Comparison of ENCODE assay signal across 1 cellular context in genomic region chr17:32461853-32462617, GRCh38.
TF ChIP-seq lines count a peak whose summit lies in the region.

No MANE protein-coding gene starts in this region.

TF ChIP-seq in H1, 55 proteins besides CTCF, POLR2A, EP300 and RAD21 (continued from another document):
- TF ChIP-seq NANOG (IDR thresholded peaks at IDR 0.05; ENCODE audit: insufficient read depth, low read depth, low read length, poor library complexity, severe bottlenecking), result no peak
- TF ChIP-seq BRCA1 (IDR thresholded peaks at IDR 0.05; ENCODE audit: low read depth, low read length), result no peak
- TF ChIP-seq SP4 (IDR thresholded peaks at IDR 0.05; ENCODE audit: low read length), result no peak
- TF ChIP-seq ASH2L (IDR thresholded peaks at IDR 0.05; ENCODE audit: low read length), result no peak
- TF ChIP-seq SIX5 (IDR thresholded peaks at IDR 0.05; ENCODE audit: low read depth, low read length), result no peak
- TF ChIP-seq CEBPB (IDR thresholded peaks at IDR 0.05; ENCODE audit: low read depth, low read length), result no peak
- TF ChIP-seq EZH2 (IDR thresholded peaks at IDR 0.05; ENCODE audit: low read depth, low read length, severe bottlenecking), result no peak
- no peak for TF ChIP-seq CTBP2 (IDR thresholded peaks at IDR 0.05; ENCODE audit: borderline replicate concordance, insufficient read depth, insufficient read length, low read length)
- no peak for TF ChIP-seq TAF1 (IDR thresholded peaks at IDR 0.05; ENCODE audit: low read depth, low read length)
- no peak for TF ChIP-seq GABPA (IDR thresholded peaks at IDR 0.05; ENCODE audit: borderline replicate concordance, insufficient read depth, low read length)
- no peak for TF ChIP-seq JUN (IDR thresholded peaks at IDR 0.05; ENCODE audit: low read depth, low read length)
- no peak for TF ChIP-seq POU5F1 (IDR thresholded peaks at IDR 0.05; ENCODE audit: low read depth, low read length)
- no peak for TF ChIP-seq SAP30 (IDR thresholded peaks at IDR 0.05; ENCODE audit: insufficient read depth, insufficient replicate concordance, low read length)
- no peak for TF ChIP-seq CBX8 (IDR thresholded peaks at IDR 0.05; ENCODE audit: borderline replicate concordance, low read depth, low read length)
